Comparison of ENCODE assay signal across 18 cellular contexts in genomic region chr5:57677235-57677634, GRCh38.
"Had no signal": no experiment of that assay in that cellular context is flagged by ENCODE, and none has a peak within 500 bp of the region (broad histone marks: within the 10 kb centered on the region; RNA-seq: fewer than 3 reads in every experiment).

No MANE protein-coding gene starts in this region.

- ATAC-seq: Panc1 had no signal

- H3K27ac ChIP-seq: HL-60, RWPE1 had no signal

- DNase-seq: KBM-7, MV-4-11, NCI-H1092, NCI-H1105 treated with DMSO at 0.1 percent for 48 hours, NCI-H1436, NCI-H187, NCI-H2029, NCI-H2081 treated with DMSO at 0.1 percent for 48 hours, NCI-H226, NCI-H446, NCI-H510A, NCI-H524 treated with DMSO at 0.1 percent for 48 hours, NCI-H69, NCI-H774, SHP77 had no signal
